Comparison of ENCODE assay signal across 27 cellular contexts in the genomic region with DNA sequence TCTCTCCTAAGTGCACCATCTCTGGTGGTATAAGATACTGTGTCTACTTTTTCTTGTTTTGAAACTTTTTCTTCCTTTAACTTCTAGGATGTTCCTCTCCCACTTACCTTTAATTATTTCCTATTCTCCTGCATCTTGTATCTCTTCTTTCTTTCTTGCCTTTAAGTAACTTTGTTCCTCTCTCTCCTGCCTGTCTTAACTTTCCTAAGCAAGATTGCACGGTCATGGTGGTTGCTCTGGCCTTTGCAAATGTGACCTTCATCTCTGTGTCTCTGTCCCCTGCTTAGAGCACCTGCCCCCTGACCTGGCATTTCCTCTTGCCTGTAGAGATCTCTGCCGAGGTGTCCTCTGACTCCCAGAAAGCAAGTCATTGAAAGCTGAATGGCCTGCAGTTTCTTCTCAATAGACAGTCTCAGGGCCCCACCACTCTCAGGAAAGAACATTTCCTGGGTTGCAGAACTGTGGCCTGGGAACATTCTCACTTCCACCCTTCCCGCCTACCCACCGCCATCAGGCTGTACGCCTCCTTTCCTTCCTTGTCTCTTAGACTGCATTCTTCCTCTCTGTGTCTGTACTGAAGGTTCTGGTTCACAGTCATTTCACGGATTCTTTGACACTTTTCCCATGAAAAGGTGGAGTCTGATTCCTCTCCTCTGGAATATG. TPM values are rescaled to one million over a fixed set of nuclear protein-coding genes. Genes with fewer than 3 reads are reported as not detected.
DNase-seq lines count a peak whose midpoint lies in the region; ATAC-seq and TF ChIP-seq lines count a peak whose summit lies in the region.
"Had no signal": no experiment of that assay in that cellular context is flagged by ENCODE, and none has a peak within 500 bp of the region (broad histone marks: within the 10 kb centered on the region; RNA-seq: fewer than 3 reads in every experiment).

No MANE protein-coding gene starts in this region.

- 81 to 87% methylated on average over 6 of the region's 6 CpGs for WGBS in thyroid gland, 2 donors

- H3K36me3 ChIP-seq in right atrium auricular region (no peaks in the 10 kb centered on the region), mucosa of descending colon (ENCODE audit: low read depth) (no peaks in the 10 kb centered on the region), thyroid gland (no peaks in the 10 kb centered on the region)
- H3K36me3 ChIP-seq: esophagus muscularis mucosa, uterus had no signal

- H3K9me3 Mint-ChIP-seq in WTC11: peaks cover 25% of the 10 kb centered on the region

- H3K27me3 Mint-ChIP-seq in WTC11 (ENCODE audit: low read depth): no peaks in the 10 kb centered on the region; the same call in 1 of the 2 replicates
- H3K27me3 Mint-ChIP-seq: T-helper 17 cell had no signal

- H3K4me3 ChIP-seq in right atrium auricular region (no peak overlapping the region), mucosa of descending colon (no peak overlapping the region), thyroid gland (replicated peaks in 1 of 3) (no peak overlapping the region)
- H3K4me3 ChIP-seq: esophagus muscularis mucosa, uterus had no signal

- H3K36me3 Mint-ChIP-seq in WTC11: peaks cover 27% of the 10 kb centered on the region

- H3K4me1 ChIP-seq in right atrium auricular region (peaks cover 0 to 32% of the 10 kb centered on the region in 2 donors), mucosa of descending colon (ENCODE audit: low read depth) (peaks cover 7% of the 10 kb centered on the region), thyroid gland (no peaks in the 10 kb centered on the region)
- H3K4me1 ChIP-seq: uterus had no signal

- POLR2A ChIA-PET in WTC11 (lab: Charles Lee): interaction anchor here (0.5 to 1.0 kb wide), 2 partner anchors 27 to 138 kb away, joined by 3 to 4 read pairs; no protein-coding TSS in a partner anchor

- intact Hi-C loops in left ventricle myocardium superior (cut with micrococcal nuclease) (no loop called here), mucosa of descending colon (cut with DNase I, micrococcal nuclease) (no loop called here), thyroid gland (cut with DNase I) (no loop called here)

- peak; percentile 33 for ATAC-seq in left ventricle myocardium superior
- ATAC-seq in WTC11: no peak
- peak; percentile 42 for ATAC-seq in mucosa of descending colon
- ATAC-seq in GM21381 (IDR thresholded peaks at IDR 0.05; ENCODE audit: unreplicated experiment): no peak
- ATAC-seq: Panc1, T-helper 17 cell had no signal

- H3K4me1 Mint-ChIP-seq in WTC11: peaks cover 30% of the 10 kb centered on the region
- H3K4me1 Mint-ChIP-seq: activated naive CD4-positive, alpha-beta T cell treated with anti-CD3 and anti-CD28 coated beads, Interleukin-2, amount 10 ng/mL, durations not matched to agents 7 days and 5 days; neural crest cell had no signal

- CTCF ChIA-PET in WTC11 (lab: Charles Lee): no interaction called here

- H3K27ac ChIP-seq in right atrium auricular region: peak overlapping the region in 1 of 2 donors; percentile 23
- H3K27ac ChIP-seq in thyroid gland: no peak overlapping the region
- H3K27ac ChIP-seq: esophagus muscularis mucosa, uterus had no signal

- no peak overlapping the region for H3K4me3 Mint-ChIP-seq in WTC11
- H3K4me3 Mint-ChIP-seq: activated naive CD4-positive, alpha-beta T cell treated with anti-CD3 and anti-CD28 coated beads, Interleukin-2, amount 10 ng/mL, durations not matched to agents 7 days and 5 days; CD4-positive, alpha-beta memory T cell; H9; neural crest cell; T-helper 17 cell had no signal

- no peak for TF ChIP-seq POLR2A in thyroid gland (IDR thresholded peaks at IDR 0.05)

- DNase-seq in left ventricle myocardium superior (no peak), right atrium auricular region (ENCODE audit: low spot score) (no peak), WTC11 (ENCODE audit: low spot score) (no peak), mucosa of descending colon (peak in 1 of 3 donors; percentile 24), AG08395 (ENCODE audit: low spot score) (no peak), thyroid gland (no peak), kidney tubule cell (ENCODE audit: low spot score) (no peak)
- DNase-seq: activated CD4-positive, CD25-positive, alpha-beta regulatory T cell treated with anti-CD3 and anti-CD28 coated beads, Interleukin-2, amount 50 U/mL, for 72 hours; activated CD8-positive, alpha-beta memory T cell treated with anti-CD3 and anti-CD28 coated beads for 24 hours; activated naive CD4-positive, alpha-beta T cell treated with anti-CD3 and anti-CD28 coated beads, Interleukin-2, amount 10 ng/mL, durations not matched to agents 7 days and 5 days; activated T-cell treated with anti-CD3 and anti-CD28 coated beads, Interleukin-2, amount 50 U/mL, for 48 hours; aorta; CD4-positive, alpha-beta memory T cell; effector CD8-positive, alpha-beta T cell; H9; kidney glomerular epithelial cell; midbrain; NCI-H1105; NCI-H2081; NCI-H446 treated with DMSO at 0.1 percent for 48 hours; stimulated activated CD4-positive, alpha-beta T cell treated with anti-CD3 and anti-CD28 coated beads, Interleukin-4, amount 100 ng/mL, for 24 hours; T-helper 17 cell; uterus had no signal

- no peak for TF ChIP-seq CTCF in right atrium auricular region (IDR thresholded peaks at IDR 0.05)
- no peak for TF ChIP-seq CTCF in WTC11 (IDR thresholded peaks at IDR 0.05)
- TF ChIP-seq CTCF in mucosa of descending colon (IDR thresholded peaks at IDR 0.05): no peak
- no peak for TF ChIP-seq CTCF in thyroid gland (IDR thresholded peaks at IDR 0.05)

- H3K27me3 ChIP-seq in right atrium auricular region (no peaks in the 10 kb centered on the region), thyroid gland (no peaks in the 10 kb centered on the region)
- H3K27me3 ChIP-seq: esophagus muscularis mucosa, uterus had no signal

- H3K27ac Mint-ChIP-seq in WTC11: peak overlapping the region; percentile 15
- H3K27ac Mint-ChIP-seq: activated naive CD4-positive, alpha-beta T cell treated with anti-CD3 and anti-CD28 coated beads, Interleukin-2, amount 10 ng/mL, durations not matched to agents 7 days and 5 days; CD4-positive, alpha-beta memory T cell; T-helper 17 cell had no signal

- H3K9me3 ChIP-seq in right atrium auricular region (peaks cover 0 to 16% of the 10 kb centered on the region in 2 donors), mucosa of descending colon (peaks cover 7% of the 10 kb centered on the region), thyroid gland (no peaks in the 10 kb centered on the region)

TF ChIP-seq in WTC11, 78 proteins besides CTCF, POLR2A, EP300 and RAD21 (continues in another document):
- TF ChIP-seq, protein P1, sequence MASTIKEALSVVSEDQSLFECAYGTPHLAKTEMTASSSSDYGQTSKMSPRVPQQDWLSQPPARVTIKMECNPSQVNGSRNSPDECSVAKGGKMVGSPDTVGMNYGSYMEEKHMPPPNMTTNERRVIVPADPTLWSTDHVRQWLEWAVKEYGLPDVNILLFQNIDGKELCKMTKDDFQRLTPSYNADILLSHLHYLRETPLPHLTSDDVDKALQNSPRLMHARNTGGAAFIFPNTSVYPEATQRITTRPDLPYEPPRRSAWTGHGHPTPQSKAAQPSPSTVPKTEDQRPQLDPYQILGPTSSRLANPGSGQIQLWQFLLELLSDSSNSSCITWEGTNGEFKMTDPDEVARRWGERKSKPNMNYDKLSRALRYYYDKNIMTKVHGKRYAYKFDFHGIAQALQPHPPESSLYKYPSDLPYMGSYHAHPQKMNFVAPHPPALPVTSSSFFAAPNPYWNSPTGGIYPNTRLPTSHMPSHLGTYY (CRISPR knock-in tag; IDR thresholded peaks at IDR 0.05): no peak
- TF ChIP-seq ZNF121 (CRISPR knock-in tag; IDR thresholded peaks at IDR 0.05): no peak
- TF ChIP-seq ZNF416 (CRISPR knock-in tag; IDR thresholded peaks at IDR 0.05): no peak
- no peak for TF ChIP-seq GTF2I (CRISPR knock-in tag; conservative IDR thresholded peaks at IDR 0.05)
- no peak for TF ChIP-seq ZNF232 (CRISPR knock-in tag; IDR thresholded peaks at IDR 0.05)
- TF ChIP-seq, protein P2, sequence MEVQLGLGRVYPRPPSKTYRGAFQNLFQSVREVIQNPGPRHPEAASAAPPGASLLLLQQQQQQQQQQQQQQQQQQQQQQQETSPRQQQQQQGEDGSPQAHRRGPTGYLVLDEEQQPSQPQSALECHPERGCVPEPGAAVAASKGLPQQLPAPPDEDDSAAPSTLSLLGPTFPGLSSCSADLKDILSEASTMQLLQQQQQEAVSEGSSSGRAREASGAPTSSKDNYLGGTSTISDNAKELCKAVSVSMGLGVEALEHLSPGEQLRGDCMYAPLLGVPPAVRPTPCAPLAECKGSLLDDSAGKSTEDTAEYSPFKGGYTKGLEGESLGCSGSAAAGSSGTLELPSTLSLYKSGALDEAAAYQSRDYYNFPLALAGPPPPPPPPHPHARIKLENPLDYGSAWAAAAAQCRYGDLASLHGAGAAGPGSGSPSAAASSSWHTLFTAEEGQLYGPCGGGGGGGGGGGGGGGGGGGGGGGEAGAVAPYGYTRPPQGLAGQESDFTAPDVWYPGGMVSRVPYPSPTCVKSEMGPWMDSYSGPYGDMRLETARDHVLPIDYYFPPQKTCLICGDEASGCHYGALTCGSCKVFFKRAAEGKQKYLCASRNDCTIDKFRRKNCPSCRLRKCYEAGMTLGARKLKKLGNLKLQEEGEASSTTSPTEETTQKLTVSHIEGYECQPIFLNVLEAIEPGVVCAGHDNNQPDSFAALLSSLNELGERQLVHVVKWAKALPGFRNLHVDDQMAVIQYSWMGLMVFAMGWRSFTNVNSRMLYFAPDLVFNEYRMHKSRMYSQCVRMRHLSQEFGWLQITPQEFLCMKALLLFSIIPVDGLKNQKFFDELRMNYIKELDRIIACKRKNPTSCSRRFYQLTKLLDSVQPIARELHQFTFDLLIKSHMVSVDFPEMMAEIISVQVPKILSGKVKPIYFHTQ (CRISPR knock-in tag; IDR thresholded peaks at IDR 0.05): no peak
- TF ChIP-seq ETV6 (CRISPR knock-in tag; IDR thresholded peaks at IDR 0.05): no peak

RNA-seq across cellular contexts. Expression of a gene that starts 12.8 kb away (rescaled TPM):
- total RNA-seq in left ventricle myocardium superior: 10.0 TPM
- 10 to 100 TPM; 13.0 to 19.1 TPM for total RNA-seq in right atrium auricular region
- total RNA-seq in WTC11 (2021): 6.6 to 11.6 TPM (median 10.7 TPM) in 3 replicates
- 10 to 100 TPM in 2 of 3 donors, 1 to 10 TPM in 1; 9.1 to 10.5 (median 10.0) TPM for total RNA-seq in mucosa of descending colon
- 10 to 100 TPM in 2 of 4 donors, 1 to 10 TPM in 2; 6.2 to 20.6 (median 15.1) TPM for total RNA-seq in thyroid gland

Comparison
In these comparisons a context has a peak if more than half of its experiments do, and no peak if none do; other contexts are left out.
1. ATAC-seq: peak in left ventricle myocardium superior (single experiment) and mucosa of descending colon (single experiment); none in WTC11 (single experiment) and GM21381 (single experiment).